Comparison of ENCODE assay signal across 8 cellular contexts in genomic region chr6:143193571-143194094, GRCh38.
"Had no signal": no experiment of that assay in that cellular context is flagged by ENCODE, and none has a peak within 500 bp of the region (broad histone marks: within the 10 kb centered on the region; RNA-seq: fewer than 3 reads in every experiment).

No MANE protein-coding gene starts in this region.

- H3K4me1 ChIP-seq: HAP-1 had no signal

- H3K9ac ChIP-seq: GM23248 had no signal

- H3K4me3 ChIP-seq: GM23248, HAP-1 had no signal

- H3K36me3 ChIP-seq: HAP-1 had no signal

- H3K4me1 Mint-ChIP-seq: IgD-negative memory B cell had no signal

- H3K9me3 ChIP-seq: HAP-1 had no signal

- H2AFZ ChIP-seq: GM23248 had no signal

- H3K27me3 Mint-ChIP-seq: IgD-negative memory B cell had no signal

- H3K4me3 Mint-ChIP-seq: IgD-negative memory B cell had no signal

- H3K27ac ChIP-seq: GM23248 had no signal

- FAIRE-seq: HTR-8/SVneo had no signal

- DNase-seq: GM23248, GOT3, H7, KG1 had no signal

- H3K27ac Mint-ChIP-seq: IgD-negative memory B cell had no signal

- ATAC-seq: HCT116 had no signal
